ENCODE assay signal across 11 cellular contexts in genomic region chr19:3407556-3408516, GRCh38. TPM values are rescaled to one million over a fixed set of nuclear protein-coding genes. Genes with fewer than 3 reads are reported as not detected.
DNase-seq lines count a peak whose midpoint lies in the region; ATAC-seq and TF ChIP-seq lines count a peak whose summit lies in the region.
"Had no signal": no experiment of that assay in that cellular context is flagged by ENCODE, and none has a peak within 500 bp of the region (broad histone marks: within the 10 kb centered on the region; RNA-seq: fewer than 3 reads in every experiment).

No MANE protein-coding gene starts in this region.

- TF ChIP-seq CTCF in AG04450 (IDR thresholded peaks at IDR 0.05; ENCODE audit: low read depth, low read length) (no peak), astrocyte of the spinal cord (IDR thresholded peaks at IDR 0.05; ENCODE audit: low read depth, low read length) (no peak), right atrium auricular region (IDR thresholded peaks at IDR 0.05) (no peak), Calu3 (IDR thresholded peaks at IDR 0.05; ENCODE audit: unreplicated experiment) (no peak)

- intact Hi-C loops in Calu3 (cut with micrococcal nuclease; ENCODE audit: unreplicated experiment): no loop called here

- DNase-seq in AG04450 (ENCODE audit: low read depth, low spot score) (no peak), astrocyte of the spinal cord (ENCODE audit: low read depth, low spot score) (peak; percentile 51), right atrium auricular region (ENCODE audit: low spot score) (peak; percentile 77), pons (ENCODE audit: low spot score) (peak; percentile 42), KBM-7 (no peak), OCI-M1 (lab: John Stamatoyannopoulos, UW) (no peak), Calu3 (no peak)
- DNase-seq: activated CD8-positive, alpha-beta T cell treated with anti-CD3 and anti-CD28 coated beads, Interleukin-2, amount 10 ng/mL, durations not matched to agents 7 days and 5 days; NCI-H345 had no signal

- H3K9me3 Mint-ChIP-seq in Calu3 (ENCODE audit: low read depth, unreplicated experiment): no peaks in the 10 kb centered on the region

- no peaks in the 10 kb centered on the region for H3K27me3 ChIP-seq in AG04450 (ENCODE audit: control insufficient read depth, insufficient read depth, low read length)
- no peaks in the 10 kb centered on the region for H3K27me3 ChIP-seq in right atrium auricular region
- H3K27me3 ChIP-seq: SJSA1 had no signal

- no peaks in the 10 kb centered on the region for H3K36me3 ChIP-seq in right atrium auricular region

- H3K27ac ChIP-seq in AG04450 (ENCODE audit: low read depth, low read length) (peak overlapping the region; percentile 52), right atrium auricular region (peak overlapping the region; percentile 99)
- H3K27ac ChIP-seq: SJSA1 had no signal

- no peak overlapping the region for H3K27ac Mint-ChIP-seq in Calu3 (ENCODE audit: unreplicated experiment)
- H3K27ac Mint-ChIP-seq: activated CD8-positive, alpha-beta T cell treated with anti-CD3 and anti-CD28 coated beads, Interleukin-2, amount 10 ng/mL, durations not matched to agents 7 days and 5 days had no signal

- H3K4me3 Mint-ChIP-seq in Calu3 (ENCODE audit: low read depth, unreplicated experiment): no peak overlapping the region
- H3K4me3 Mint-ChIP-seq: activated CD8-positive, alpha-beta T cell treated with anti-CD3 and anti-CD28 coated beads, Interleukin-2, amount 10 ng/mL, durations not matched to agents 7 days and 5 days had no signal

- no peak overlapping the region for H3K4me3 ChIP-seq in AG04450 (ENCODE audit: low read depth, low read length)
- no peak overlapping the region for H3K4me3 ChIP-seq in astrocyte of the spinal cord (ENCODE audit: low read depth, low read length)
- H3K4me3 ChIP-seq in right atrium auricular region: peak overlapping the region; percentile 15 to 46
- H3K4me3 ChIP-seq: SJSA1 had no signal

- H3K27me3 Mint-ChIP-seq in Calu3 (ENCODE audit: unreplicated experiment): no peaks in the 10 kb centered on the region

- no peaks in the 10 kb centered on the region; the same call in none of the 2 replicates for H3K9me3 ChIP-seq in AG04450 (ENCODE audit: control insufficient read depth, insufficient read depth, low read length)
- no peaks in the 10 kb centered on the region for H3K9me3 ChIP-seq in right atrium auricular region
- H3K9me3 ChIP-seq: SJSA1 had no signal

- no peaks in the 10 kb centered on the region for H3K4me1 Mint-ChIP-seq in Calu3 (ENCODE audit: low read depth, unreplicated experiment)

- POLR2A ChIA-PET in AG04450 (lab: Yijun Ruan, JAX): no interaction called here

- H3K4me1 ChIP-seq in right atrium auricular region: peaks cover 0 to 76% of the 10 kb centered on the region in 2 donors

- peaks cover 5% of the 10 kb centered on the region for H3K36me3 Mint-ChIP-seq in Calu3 (ENCODE audit: insufficient read depth, unreplicated experiment)

- CTCF ChIA-PET in AG04450 (lab: Charles Lee): interaction anchor here (1.0 kb wide), 1 partner anchor 22 kb away, joined by 9 read pairs; no protein-coding TSS in a partner anchor
- CTCF ChIA-PET in Calu3 (lab: Charles Lee): no interaction called here

- in situ Hi-C loops in astrocyte of the spinal cord (cut with HindIII; ENCODE audit: low sequenced_read_pairs) (no loop called here), KBM-7 (cut with MboI; ENCODE audit: low pct_unique_long_range_greater_than_20kb, low sequenced_read_pairs) (no loop called here)

- ATAC-seq in GM19397 (IDR thresholded peaks at IDR 0.05; ENCODE audit: unreplicated experiment): no peak
- ATAC-seq: activated CD8-positive, alpha-beta T cell treated with anti-CD3 and anti-CD28 coated beads, Interleukin-2, amount 10 ng/mL, durations not matched to agents 7 days and 5 days had no signal

- no TSS peak for BruUV-seq in Calu3 (replicated peaks; lab: Mats Ljungman, UMichigan)

RNA-seq across cellular contexts. Expression of gene NFIC, which starts 41.5 kb away (rescaled TPM):
- 3.9 and 7.7 TPM in 2 replicates for polyA plus RNA-seq in AG04450 (2011; rRNA removed)
- polyA minus RNA-seq in AG04450 (2011; rRNA and poly(A)+ RNA removed): 15.0 and 21.4 TPM in 2 replicates
- total RNA-seq in right atrium auricular region: 100 to 1,000 TPM; 111 to 196 TPM
- 56.3 and 60.5 TPM in 2 replicates for total RNA-seq in Calu3 (2022)

Comparison
In these comparisons a context has a peak if more than half of its experiments do, and no peak if none do; other contexts are left out.
1. DNase-seq: peak in astrocyte of the spinal cord (single experiment), right atrium auricular region (single experiment) and pons (single experiment); none in AG04450 (single experiment), KBM-7 (single experiment), OCI-M1 (single experiment) and Calu3 (single experiment).
2. H3K4me3 ChIP-seq: peak in right atrium auricular region (2 of 2); none in AG04450 (single experiment) and astrocyte of the spinal cord (single experiment).